Comparison of ENCODE assay signal across 11 cellular contexts in the genomic region with DNA sequence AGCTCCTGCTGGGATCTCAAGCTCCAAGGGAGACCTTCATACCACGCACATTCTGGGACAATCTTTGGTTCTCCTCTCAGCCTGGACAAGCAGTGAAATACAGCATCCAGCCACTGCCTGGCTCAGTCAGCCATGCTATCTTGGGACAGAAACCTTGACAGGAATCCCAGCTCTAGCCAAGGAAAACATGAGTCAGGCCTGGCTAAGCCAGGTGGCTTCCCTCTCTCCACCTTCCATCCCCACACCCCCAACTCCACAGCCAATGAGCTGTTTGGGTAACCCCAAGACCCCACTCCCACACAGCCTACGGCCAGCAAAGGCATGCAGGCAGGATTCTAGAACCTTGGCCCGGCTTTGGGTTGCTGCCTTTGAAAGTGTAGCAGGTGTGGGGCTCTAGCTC.
DNase-seq lines count a peak whose midpoint lies in the region; ATAC-seq, FAIRE-seq and TF ChIP-seq lines count a peak whose summit lies in the region.
"Had no signal": no experiment of that assay in that cellular context is flagged by ENCODE, and none has a peak within 500 bp of the region (broad histone marks: within the 10 kb centered on the region; RNA-seq: fewer than 3 reads in every experiment).

No MANE protein-coding gene starts in this region.

- intact Hi-C loops in heart right ventricle (cut with DNase I), result loop anchor here in 1 of 10 donors (2.0 to 10.0 kb wide), 2 partner anchors 24 to 146 kb away; no protein-coding TSS in a partner anchor

- 51 to 68% methylated on average over 3 of the region's 3 CpGs for WGBS in heart right ventricle, 2 donors

- peak overlapping the region; percentile 94 for H3K27ac ChIP-seq in astrocyte (ENCODE audit: low read depth, low read length)
- peak overlapping the region; percentile 31 to 96 (median 92) for H3K27ac ChIP-seq in heart right ventricle

- H4K20me1 ChIP-seq in astrocyte (ENCODE audit: insufficient read depth, low read length), result no peaks in the 10 kb centered on the region

- DNase-seq in EL (peak; percentile 55), astrocyte (ENCODE audit: low read depth) (peak; percentile 99), heart right ventricle (peak in 1 of 2 donors; percentile 68), pulmonary artery endothelial cell (ENCODE audit: low read depth, low spot score) (peak; percentile 52), activated gamma-delta T cell treated with Interleukin-2 at 50 U/mL for 16 hours (no peak), GM12892 (ENCODE audit: insufficient read length) (no peak), SW 1271 (lab: John Stamatoyannopoulos, UW) (no peak)
- DNase-seq: activated CD8-positive, alpha-beta memory T cell treated with anti-CD3 and anti-CD28 coated beads, Interleukin-2, amount 50 U/mL, for 4 hours; COR-L47 had no signal

- H3K79me2 ChIP-seq in astrocyte (ENCODE audit: insufficient read depth, low read length), result no peaks in the 10 kb centered on the region

- H3K27me3 Mint-ChIP-seq in astrocyte (ENCODE audit: low read depth, unreplicated experiment), result no peaks in the 10 kb centered on the region

- peak overlapping the region; percentile 31 for H3K4me3 ChIP-seq in astrocyte (ENCODE audit: insufficient read depth, low read depth, low read length)
- no peak overlapping the region for H3K4me3 ChIP-seq in heart right ventricle

- H3K36me3 Mint-ChIP-seq in astrocyte (ENCODE audit: low read depth, unreplicated experiment), result peaks cover 2% of the 10 kb centered on the region
- H3K36me3 Mint-ChIP-seq: natural killer cell treated with Interleukin-12 subunit alpha and Interleukin-12 subunit beta and Interleukin-15 and Interleukin-18, amount 100 ng/mL, for 72 hours had no signal

- H3K27ac Mint-ChIP-seq in astrocyte (ENCODE audit: unreplicated experiment), result peak overlapping the region; percentile 78
- H3K27ac Mint-ChIP-seq: natural killer cell treated with Interleukin-12 subunit alpha and Interleukin-12 subunit beta and Interleukin-15 and Interleukin-18, amount 100 ng/mL, for 72 hours had no signal

- H3K4me1 Mint-ChIP-seq in astrocyte (ENCODE audit: low read depth, unreplicated experiment), result peaks cover 62% of the 10 kb centered on the region

- no peak for TF ChIP-seq POLR2A in GM12892 (IDR thresholded peaks at IDR 0.05; ENCODE audit: low read depth, low read length)

- H3K36me3 ChIP-seq in astrocyte (ENCODE audit: insufficient read depth, low read length) (no peaks in the 10 kb centered on the region), heart right ventricle (no peaks in the 10 kb centered on the region)

- TF ChIP-seq CTCF in astrocyte (IDR thresholded peaks at IDR 0.05; ENCODE audit: insufficient read depth, low read depth, low read length) (no peak), heart right ventricle (IDR thresholded peaks at IDR 0.05) (no peak)

- FAIRE-seq in astrocyte (lab: Jason Lieb, UNC), result peak; percentile 39
- no peak for FAIRE-seq in GM12892 (lab: Jason Lieb, UNC)

- ATAC-seq in heart right ventricle (peak in 6 of 8 donors; percentile 16 to 50 (median 32)), HG02610 (IDR thresholded peaks at IDR 0.05; ENCODE audit: unreplicated experiment) (no peak)
- ATAC-seq: natural killer cell treated with Interleukin-12 subunit alpha and Interleukin-12 subunit beta and Interleukin-15 and Interleukin-18, amount 100 ng/mL, for 72 hours had no signal

- H3K4me1 ChIP-seq in astrocyte (ENCODE audit: insufficient read depth, low read length) (peaks cover 78% of the 10 kb centered on the region), heart right ventricle (peaks cover 53 to 82% (median 76%) of the 10 kb centered on the region in 9 donors)

- no peak overlapping the region for H3K4me3 Mint-ChIP-seq in astrocyte (ENCODE audit: unreplicated experiment)
- H3K4me3 Mint-ChIP-seq: natural killer cell treated with Interleukin-12 subunit alpha and Interleukin-12 subunit beta and Interleukin-15 and Interleukin-18, amount 100 ng/mL, for 72 hours had no signal

- H3K27me3 ChIP-seq in astrocyte (ENCODE audit: insufficient read depth, low read length), result no peaks in the 10 kb centered on the region
- no peaks in the 10 kb centered on the region for H3K27me3 ChIP-seq in heart right ventricle

- H3K9me3 Mint-ChIP-seq in astrocyte (ENCODE audit: unreplicated experiment), result peaks cover 7% of the 10 kb centered on the region
- H3K9me3 Mint-ChIP-seq: natural killer cell treated with Interleukin-12 subunit alpha and Interleukin-12 subunit beta and Interleukin-15 and Interleukin-18, amount 100 ng/mL, for 72 hours had no signal

- no peak overlapping the region for H2AFZ ChIP-seq in astrocyte (ENCODE audit: low read depth, low read length)

- peak overlapping the region; percentile 80 for H3K9ac ChIP-seq in astrocyte (ENCODE audit: low read length)

- H3K9me3 ChIP-seq in astrocyte (ENCODE audit: insufficient read depth, low read depth, low read length) (no peaks in the 10 kb centered on the region), heart right ventricle (peaks cover 0 to 7% (median 0%) of the 10 kb centered on the region in 11 donors)

- H3K4me2 ChIP-seq in astrocyte (ENCODE audit: low read length), result peak overlapping the region; percentile 76

Comparison
In these comparisons a context has a peak if more than half of its experiments do, and no peak if none do; other contexts are left out.
1. DNase-seq: peak in EL (single experiment), astrocyte (single experiment) and pulmonary artery endothelial cell (single experiment); none in activated gamma-delta T cell treated with Interleukin-2 at 50 U/mL for 16 hours (single experiment), GM12892 (single experiment) and SW 1271 (0 of 2).